Comparison of ENCODE assay signal across 8 cellular contexts in the genomic region with DNA sequence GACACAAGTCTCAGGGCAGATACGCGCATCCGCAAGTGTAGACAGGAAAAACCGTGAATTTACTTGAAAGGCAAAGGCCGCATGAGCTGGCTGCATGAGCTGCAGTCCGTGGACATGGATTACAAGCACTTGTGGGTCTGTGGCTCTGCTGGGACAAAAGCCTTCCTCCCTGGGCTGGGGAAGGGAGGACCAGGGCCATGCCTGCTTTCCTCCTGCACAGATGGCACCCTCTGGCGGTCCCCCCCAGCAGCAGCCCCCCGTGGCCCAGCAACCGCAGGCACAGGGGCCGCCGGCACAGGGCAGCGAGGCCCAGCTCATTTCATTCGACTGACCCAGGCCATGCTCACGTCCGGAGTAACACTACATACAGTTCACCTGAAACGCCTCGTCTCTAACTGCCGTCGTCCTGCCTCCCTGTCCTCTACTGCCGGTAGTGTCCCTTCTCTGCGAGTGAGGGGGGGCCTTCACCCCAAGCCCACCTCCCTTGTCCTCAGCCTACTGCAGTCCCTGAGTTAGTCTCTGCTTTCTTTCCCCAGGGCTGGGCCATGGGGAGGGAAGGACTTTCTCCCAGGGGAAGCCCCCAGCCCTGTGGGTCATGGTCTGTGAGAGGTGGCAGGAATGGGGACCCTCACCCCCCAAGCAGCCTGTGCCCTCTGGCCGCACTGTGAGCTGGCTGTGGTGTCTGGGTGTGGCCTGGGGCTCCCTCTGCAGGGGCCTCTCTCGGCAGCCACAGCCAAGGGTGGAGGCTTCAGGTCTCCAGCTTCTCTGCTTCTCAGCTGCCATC. TPM values are rescaled to one million over a fixed set of nuclear protein-coding genes. Genes with fewer than 3 reads are reported as not detected.
DNase-seq lines count a peak whose midpoint lies in the region; ATAC-seq and TF ChIP-seq lines count a peak whose summit lies in the region.

No MANE protein-coding gene starts in this region.

- no peaks in the 10 kb centered on the region for H3F3A ChIP-seq in Loucy (ENCODE audit: low read depth)

- H4K20me1 ChIP-seq in Loucy (ENCODE audit: insufficient read depth, low read length, poor library complexity, severe bottlenecking), result peaks cover 39% of the 10 kb centered on the region

- TF ChIP-seq EP300 in tibial nerve (IDR thresholded peaks at IDR 0.05), result no peak

- H3K9me3 ChIP-seq in Loucy (ENCODE audit: insufficient read depth, low read depth, low read length) (no peaks in the 10 kb centered on the region), neutrophil (no peaks in the 10 kb centered on the region), tibial nerve (no peaks in the 10 kb centered on the region)

- H2AFZ ChIP-seq in Loucy (ENCODE audit: low read length), result no peak overlapping the region

- H3K27me3 ChIP-seq in Loucy (ENCODE audit: insufficient read depth, low read length, poor library complexity, severe bottlenecking) (no peaks in the 10 kb centered on the region), neutrophil (no peaks in the 10 kb centered on the region), tibial nerve (no peaks in the 10 kb centered on the region)

- no peaks in the 10 kb centered on the region for H3K9me2 ChIP-seq in Loucy (replicated peaks; ENCODE audit: low read depth, low read length)

- peak overlapping the region; percentile 97 for H3K9ac ChIP-seq in Loucy (ENCODE audit: low read depth, low read length, poor library complexity, severe bottlenecking)

- TF ChIP-seq POLR2A in tibial nerve (IDR thresholded peaks at IDR 0.05), result no peak

- peaks cover 73% of the 10 kb centered on the region for H3K79me2 ChIP-seq in Loucy (ENCODE audit: insufficient read depth, low read length)

- peak overlapping the region; percentile 96 for H3K4me2 ChIP-seq in Loucy (ENCODE audit: low read depth, low read length, poor library complexity, severe bottlenecking)

- H3K4me3 ChIP-seq in Loucy (ENCODE audit: low read length, poor library complexity, severe bottlenecking) (peak overlapping the region; percentile 99), choroid plexus epithelial cell (ENCODE audit: low read depth, low read length) (peak overlapping the region; percentile 22), neutrophil (ENCODE audit: low read depth in 1 of 2, low read length in 1 of 2) (peak overlapping the region in 1 of 2 experiments; percentile 92), tibial nerve (peak overlapping the region in 1 of 4 donors; percentile 71)

- H3K36me3 ChIP-seq in Loucy (ENCODE audit: insufficient read depth, low read length), result peaks cover 28% of the 10 kb centered on the region; the same call in 1 of the 2 replicates
- H3K36me3 ChIP-seq in neutrophil, result peaks cover 54% of the 10 kb centered on the region
- H3K36me3 ChIP-seq in tibial nerve, result peaks cover 0 to 69% (median 9%) of the 10 kb centered on the region in 3 donors

- peak overlapping the region; percentile 90 for H3K27ac ChIP-seq in neutrophil
- H3K27ac ChIP-seq in tibial nerve, result no peak overlapping the region

- DNase-seq in EL (peak; percentile 29), choroid plexus epithelial cell (ENCODE audit: low read depth) (no peak), foreskin melanocyte (no peak), medulla oblongata (ENCODE audit: extremely low spot score) (no peak), tibial nerve (ENCODE audit: low spot score in 2 of 2) (no peak)

- no peak for ATAC-seq in GM19395 (IDR thresholded peaks at IDR 0.05; ENCODE audit: unreplicated experiment)

- WGBS in tibial nerve, 2 donors, result 74 to 77% methylated on average over 18 to 20 of the region's 23 CpGs

- TF ChIP-seq CTCF in Loucy (conservative IDR thresholded peaks at IDR 0.05; ENCODE audit: low read length), result no peak; the same call in 1 of the 2 replicates
- no peak for TF ChIP-seq CTCF in choroid plexus epithelial cell (conservative IDR thresholded peaks at IDR 0.05; ENCODE audit: low read depth, low read length)
- no peak for TF ChIP-seq CTCF in neutrophil (IDR thresholded peaks at IDR 0.05)
- no peak for TF ChIP-seq CTCF in tibial nerve (IDR thresholded peaks at IDR 0.05)

- H3K4me1 ChIP-seq in Loucy (ENCODE audit: insufficient read depth, low read length, poor library complexity, severe bottlenecking) (peaks cover 20% of the 10 kb centered on the region), neutrophil (ENCODE audit: control insufficient read depth in 1 of 2, insufficient read depth in 1 of 2, low read depth in 1 of 2, low read length in 1 of 2) (peaks cover 20 to 37% of the 10 kb centered on the region in 2 experiments), tibial nerve (peaks cover 0 to 36% (median 25%) of the 10 kb centered on the region in 4 donors)

RNA-seq across cellular contexts. Expression of gene MRPL12, which starts 1.7 kb away (rescaled TPM):
- total RNA-seq in tibial nerve, result 10 to 100 TPM; 26.1 to 63.3 (median 35.8) TPM

RNA-seq across cellular contexts. Expression of gene SLC25A10, which starts 10.6 kb away (rescaled TPM):
- 10 to 100 TPM; 10.8 to 32.1 (median 22.6) TPM for total RNA-seq in tibial nerve

RNA-seq across cellular contexts. Expression of gene HGS, which starts 17.7 kb away (rescaled TPM):
- 100 to 1,000 TPM in 2 of 4 donors, 10 to 100 TPM in 2; 75.2 to 166 (median 104) TPM for total RNA-seq in tibial nerve

RNA-seq across cellular contexts. Expression of gene ARL16, which starts 17.9 kb away (rescaled TPM):
- total RNA-seq in tibial nerve, result 10 to 100 TPM; 22.1 to 37.9 (median 34.3) TPM

RNA-seq across cellular contexts. Expression of gene CCDC137, which starts 34.9 kb away (rescaled TPM):
- 10 to 100 TPM; 10.9 to 35.7 (median 14.4) TPM for total RNA-seq in tibial nerve
